18 cellular contexts compared by ENCODE assay signal in genomic region chr17:50080827-50081226, GRCh38. TPM values are rescaled to one million over a fixed set of nuclear protein-coding genes. Genes with fewer than 3 reads are reported as not detected.
DNase-seq lines count a peak whose midpoint lies in the region; ATAC-seq and TF ChIP-seq lines count a peak whose summit lies in the region.
"Had no signal": no experiment of that assay in that cellular context is flagged by ENCODE, and none has a peak within 500 bp of the region (broad histone marks: within the 10 kb centered on the region; RNA-seq: fewer than 3 reads in every experiment).

No MANE protein-coding gene starts in this region.

- peak; percentile 55 for ATAC-seq in GM18520 (IDR thresholded peaks at IDR 0.05; ENCODE audit: unreplicated experiment)
- ATAC-seq in activated naive CD4-positive, alpha-beta T cell treated with anti-CD3 and anti-CD28 coated beads, Interleukin-2, amount 50 U/mL, for 72 hours: no peak

- DNase-seq in glutamatergic neuron (no peak), brain microvascular endothelial cell (no peak), testis (no peak)
- no peak for DNase-seq in stimulated activated CD4-positive, alpha-beta T cell treated with anti-CD3 and anti-CD28 coated beads, Interleukin-4, amount 100 ng/mL, for 4 hours
- DNase-seq in activated naive CD4-positive, alpha-beta T cell treated with anti-CD3 and anti-CD28 coated beads, Interleukin-2, amount 50 U/mL, for 72 hours (ENCODE audit: low spot score in 2 of 2): no peak
- DNase-seq: activated CD4-positive, alpha-beta T cell treated with anti-CD3 and anti-CD28 coated beads for 48 hours; activated effector memory CD4-positive, alpha-beta T cell treated with anti-CD3 and anti-CD28 coated beads, Interleukin-2, amount 50 U/mL, for 16 hours; AML-193; amniotic stem cell; H7; hippocampal formation; NCI-H1694 treated with DMSO at 0.1 percent for 48 hours; occipital lobe; sigmoid colon had no signal

- WGBS in testis, 2 donors: 93 to 94% methylated on average over 7 of the region's 7 CpGs

- H3K4me3 ChIP-seq in KMS-11 (IDR thresholded peaks at IDR 0.05; ENCODE audit: insufficient read depth, low read depth, low read length) (no peak overlapping the region), skeletal muscle tissue (ENCODE audit: low read length in 3 of 3) (no peak overlapping the region), brain microvascular endothelial cell (ENCODE audit: low read depth, low read length) (no peak overlapping the region), testis (no peak overlapping the region)
- H3K4me3 ChIP-seq: sigmoid colon had no signal

- TF ChIP-seq CTCF in KMS-11 (conservative IDR thresholded peaks at IDR 0.05; ENCODE audit: low read depth, low read length) (no peak), glutamatergic neuron (IDR thresholded peaks at IDR 0.05; ENCODE audit: partially characterized antibody, unreplicated experiment) (no peak), brain microvascular endothelial cell (IDR thresholded peaks at IDR 0.05; ENCODE audit: low read depth, low read length, missing control alignments) (no peak), testis (IDR thresholded peaks at IDR 0.05) (no peak)

- H3K36me3 ChIP-seq in KMS-11 (ENCODE audit: insufficient read depth) (no peaks in the 10 kb centered on the region), skeletal muscle tissue (ENCODE audit: control insufficient read depth in 3 of 3, insufficient read depth in 3 of 3, low read length in 3 of 3) (peaks cover 15 to 39% (median 22%) of the 10 kb centered on the region in 3 donors), brain microvascular endothelial cell (replicated peaks) (peaks cover 88% of the 10 kb centered on the region), testis (ENCODE audit: low read depth, missing control alignments) (no peaks in the 10 kb centered on the region)

- intact Hi-C loops in testis (cut with DNase I; ENCODE audit: low total_unique reads): no loop called here

- peak overlapping the region; percentile 67 for H3K4me2 ChIP-seq in KMS-11

- no peak overlapping the region for H3K9ac ChIP-seq in KMS-11
- H3K9ac ChIP-seq in skeletal muscle tissue (ENCODE audit: low read depth in 1 of 3, low read length in 3 of 3): no peak overlapping the region

- H3K27ac Mint-ChIP-seq in glutamatergic neuron (ENCODE audit: unreplicated experiment): peak overlapping the region; percentile 29
- H3K27ac Mint-ChIP-seq in activated naive CD4-positive, alpha-beta T cell treated with anti-CD3 and anti-CD28 coated beads, Interleukin-2, amount 50 U/mL, for 72 hours: no peak overlapping the region

- H2AFZ ChIP-seq in KMS-11 (ENCODE audit: low read depth): peak overlapping the region; percentile 55; the same call in 1 of the 2 replicates

- in situ Hi-C loops in brain microvascular endothelial cell (cut with HindIII; ENCODE audit: low pct_ligation_motif_present, low sequenced_read_pairs): no loop called here

- peak overlapping the region; percentile 5 for H3K4me3 Mint-ChIP-seq in glutamatergic neuron (ENCODE audit: unreplicated experiment)
- H3K4me3 Mint-ChIP-seq: central memory CD8-positive, alpha-beta T cell had no signal

- H3K27me3 Mint-ChIP-seq in glutamatergic neuron (ENCODE audit: unreplicated experiment): peaks cover 16% of the 10 kb centered on the region
- H3K27me3 Mint-ChIP-seq: central memory CD8-positive, alpha-beta T cell had no signal

- H4K20me1 ChIP-seq in KMS-11 (ENCODE audit: insufficient read depth): no peaks in the 10 kb centered on the region

- H3K9me3 ChIP-seq in skeletal muscle tissue (ENCODE audit: control insufficient read depth in 3 of 3, low read length in 3 of 3) (no peaks in the 10 kb centered on the region), testis (no peaks in the 10 kb centered on the region)
- H3K9me3 ChIP-seq: sigmoid colon had no signal

- H3K27me3 ChIP-seq in KMS-11 (ENCODE audit: insufficient read depth, low read depth) (no peaks in the 10 kb centered on the region), skeletal muscle tissue (ENCODE audit: control insufficient read depth in 3 of 3, insufficient read depth in 3 of 3, low read length in 3 of 3) (no peaks in the 10 kb centered on the region), brain microvascular endothelial cell (replicated peaks) (no peaks in the 10 kb centered on the region), testis (no peaks in the 10 kb centered on the region)
- H3K27me3 ChIP-seq: sigmoid colon had no signal

- TF ChIP-seq POLR2A in testis (IDR thresholded peaks at IDR 0.05): no peak

- no peaks in the 10 kb centered on the region for H3K79me2 ChIP-seq in KMS-11 (ENCODE audit: insufficient read depth, low read depth)

- H3K27ac ChIP-seq in KMS-11 (no peak overlapping the region; the same call in 1 of the 2 replicates), skeletal muscle tissue (ENCODE audit: low read depth, low read length) (peak overlapping the region; percentile 34), brain microvascular endothelial cell (no peak overlapping the region), testis (no peak overlapping the region)
- H3K27ac ChIP-seq: sigmoid colon had no signal

- peaks cover 26% of the 10 kb centered on the region for H3K4me1 Mint-ChIP-seq in glutamatergic neuron (ENCODE audit: low read depth, unreplicated experiment)
- H3K4me1 Mint-ChIP-seq: central memory CD8-positive, alpha-beta T cell had no signal

- peaks cover 4% of the 10 kb centered on the region for H3K9me3 Mint-ChIP-seq in glutamatergic neuron (ENCODE audit: unreplicated experiment)
- no peaks in the 10 kb centered on the region for H3K9me3 Mint-ChIP-seq in activated naive CD4-positive, alpha-beta T cell treated with anti-CD3 and anti-CD28 coated beads, Interleukin-2, amount 50 U/mL, for 72 hours
- H3K9me3 Mint-ChIP-seq: central memory CD8-positive, alpha-beta T cell had no signal

- peaks cover 26% of the 10 kb centered on the region for H3K4me1 ChIP-seq in KMS-11 (ENCODE audit: low read depth, poor library complexity, severe bottlenecking)
- peaks cover 15 to 30% (median 23%) of the 10 kb centered on the region in 3 donors for H3K4me1 ChIP-seq in skeletal muscle tissue (ENCODE audit: control insufficient read depth in 3 of 3, insufficient read depth in 3 of 3, low read length in 3 of 3)
- H3K4me1 ChIP-seq in testis: no peaks in the 10 kb centered on the region
- H3K4me1 ChIP-seq: sigmoid colon had no signal

- no peaks in the 10 kb centered on the region for H3K36me3 Mint-ChIP-seq in glutamatergic neuron (ENCODE audit: unreplicated experiment)
- H3K36me3 Mint-ChIP-seq in activated naive CD4-positive, alpha-beta T cell treated with anti-CD3 and anti-CD28 coated beads, Interleukin-2, amount 50 U/mL, for 72 hours: no peaks in the 10 kb centered on the region

RNA-seq across cellular contexts. Expression of gene PDK2, which starts 14.3 kb away (rescaled TPM):
- total RNA-seq in glutamatergic neuron (ENCODE audit: unreplicated experiment) (36.9 TPM), skeletal muscle tissue (18.8 TPM), testis (10 to 100 TPM; 50.6 to 62.1 TPM)
- polyA plus RNA-seq in testis (ENCODE audit: insufficient read depth, low read depth, low replicate concordance): 56.4 TPM
- 10 to 100 TPM; 14.3 to 18.7 TPM for total RNA-seq in activated naive CD4-positive, alpha-beta T cell treated with anti-CD3 and anti-CD28 coated beads, Interleukin-2, amount 50 U/mL, for 72 hours

RNA-seq across cellular contexts. Expression of gene ITGA3, which starts 24.9 kb away (rescaled TPM):
- total RNA-seq in glutamatergic neuron (ENCODE audit: unreplicated experiment) (13.2 TPM), skeletal muscle tissue (27.7 TPM), testis (10 to 100 TPM; 24.2 to 30.7 TPM)
- 20.0 TPM for polyA plus RNA-seq in testis (ENCODE audit: insufficient read depth, low read depth, low replicate concordance)
- total RNA-seq in activated naive CD4-positive, alpha-beta T cell treated with anti-CD3 and anti-CD28 coated beads, Interleukin-2, amount 50 U/mL, for 72 hours: 10 to 100 TPM in 1 of 2 donors, 1 to 10 TPM in 1; 7.4 to 40.7 TPM

RNA-seq across cellular contexts. Expression of gene SAMD14, which starts 49.1 kb away (rescaled TPM):
- total RNA-seq in glutamatergic neuron (ENCODE audit: unreplicated experiment) (95.0 TPM), skeletal muscle tissue (1.0 TPM), testis (1 to 10 TPM; 3.2 to 3.3 TPM)
- 5.2 TPM for polyA plus RNA-seq in testis (ENCODE audit: insufficient read depth, low read depth, low replicate concordance)
- 1 to 10 TPM; 1.3 to 4.4 TPM for total RNA-seq in activated naive CD4-positive, alpha-beta T cell treated with anti-CD3 and anti-CD28 coated beads, Interleukin-2, amount 50 U/mL, for 72 hours

Comparison
In these comparisons a context has a peak if more than half of its experiments do, and no peak if none do; other contexts are left out.
1. RNA of gene SAMD14, which starts 49.1 kb away (total RNA-seq): 95.0 TPM in glutamatergic neuron (single experiment); 1.3 to 4.4 TPM in activated naive CD4-positive, alpha-beta T cell treated with anti-CD3 and anti-CD28 coated beads, Interleukin-2, amount 50 U/mL, for 72 hours, 3.2 to 3.3 TPM in testis and 1.0 TPM in skeletal muscle tissue (single experiment); every median in the first group is over 10 times any median in the second.